In the genomic region with DNA sequence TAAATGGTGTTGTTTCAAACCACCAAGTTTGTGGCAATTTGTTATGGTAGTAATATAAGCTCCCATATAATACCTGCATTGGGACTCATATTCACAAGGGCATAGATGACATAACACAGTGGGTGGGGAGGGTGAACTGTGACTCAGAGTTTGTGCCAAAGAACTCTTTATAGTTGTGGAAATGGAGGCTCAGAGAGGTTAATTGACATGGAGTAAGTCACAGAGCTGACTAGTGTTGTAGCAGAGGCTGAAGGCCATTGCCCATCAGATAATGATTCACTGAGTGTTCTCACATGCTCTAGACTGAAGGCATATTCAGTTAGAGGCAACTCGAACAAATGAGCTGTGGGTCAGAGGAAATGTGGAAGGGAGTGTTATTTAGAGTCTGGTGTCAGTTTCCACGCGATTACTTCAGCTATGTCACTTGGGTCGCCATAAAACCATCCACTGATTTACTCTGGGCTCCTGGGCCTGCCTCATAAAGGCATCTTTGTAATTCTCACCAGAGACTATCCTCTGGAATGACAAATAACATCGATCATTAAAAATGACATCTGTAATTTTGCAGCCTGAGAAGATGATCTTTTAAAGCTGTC, we compare ENCODE assay signal across 1 cellular context.
TF ChIP-seq lines count a peak whose summit lies in the region.

No MANE protein-coding gene starts in this region.

TF ChIP-seq in HEK293, 187 proteins besides CTCF, POLR2A, EP300 and RAD21 (continued from another document):
- TF ChIP-seq OVOL3 (tag by site-specific recombination; IDR thresholded peaks at IDR 0.05) (no peak), SCRT1 (tag by site-specific recombination; IDR thresholded peaks at IDR 0.05; ENCODE audit: borderline replicate concordance) (no peak), KLF10 (tag by site-specific recombination; IDR thresholded peaks at IDR 0.05) (peak; percentile 46; the same call in 1 of the 2 replicates), ZBTB1 (tag by site-specific recombination; IDR thresholded peaks at IDR 0.05) (no peak), YY2 (tag by site-specific recombination; IDR thresholded peaks at IDR 0.05) (no peak), ZNF311 (tag by site-specific recombination; IDR thresholded peaks at IDR 0.05; ENCODE audit: borderline replicate concordance) (no peak), ZSCAN23 (tag by site-specific recombination; IDR thresholded peaks at IDR 0.05) (no peak), OSR2 (tag by site-specific recombination; IDR thresholded peaks at IDR 0.05) (peak; percentile 58; the same call in 1 of the 2 replicates)
